ENCODE assay signal across 15 cellular contexts in genomic region chr10:28810062-28810870, GRCh38.
DNase-seq lines count a peak whose midpoint lies in the region; ATAC-seq and TF ChIP-seq lines count a peak whose summit lies in the region.
"Had no signal": no experiment of that assay in that cellular context is flagged by ENCODE, and none has a peak within 500 bp of the region (broad histone marks: within the 10 kb centered on the region; RNA-seq: fewer than 3 reads in every experiment).

No MANE protein-coding gene starts in this region.

- H3K36me3 ChIP-seq in OCI-LY3 (replicated peaks; ENCODE audit: low read depth, low read length) (no peaks in the 10 kb centered on the region), stomach (no peaks in the 10 kb centered on the region), thyroid gland (no peaks in the 10 kb centered on the region)
- H3K36me3 ChIP-seq: vagina had no signal

- no peak overlapping the region for H3K27ac ChIP-seq in OCI-LY3 (ENCODE audit: low read length)
- H3K27ac ChIP-seq in stomach = peak overlapping the region in 2 of 5 donors; percentile 5 to 47
- no peak overlapping the region for H3K27ac ChIP-seq in thyroid gland
- H3K27ac ChIP-seq: epithelial cell of prostate, vagina, VCaP had no signal

- peak overlapping the region; percentile 26; the same call in 1 of the 2 replicates for H3K4me2 ChIP-seq in OCI-LY3 (ENCODE audit: low read length)

- TF ChIP-seq POLR2A in stomach (IDR thresholded peaks at IDR 0.05) (no peak), thyroid gland (IDR thresholded peaks at IDR 0.05) (no peak)

- H3K9me3 Mint-ChIP-seq in nephron progenitor cell = peaks cover 17% of the 10 kb centered on the region
- H3K9me3 Mint-ChIP-seq: activated naive CD4-positive, alpha-beta T cell treated with anti-CD3 and anti-CD28 coated beads for 36 hours had no signal

- no peak overlapping the region for H2AFZ ChIP-seq in OCI-LY3 (ENCODE audit: low read depth, low read length)

- no peaks in the 10 kb centered on the region for H3K79me2 ChIP-seq in OCI-LY3 (ENCODE audit: low read length)

- H3K27ac Mint-ChIP-seq in nephron progenitor cell = peak overlapping the region; percentile 93
- H3K27ac Mint-ChIP-seq: activated naive CD4-positive, alpha-beta T cell treated with anti-CD3 and anti-CD28 coated beads for 36 hours had no signal

- H3K4me3 Mint-ChIP-seq in nephron progenitor cell = peak overlapping the region; percentile 57
- H3K4me3 Mint-ChIP-seq: activated naive CD4-positive, alpha-beta T cell treated with anti-CD3 and anti-CD28 coated beads for 36 hours had no signal

- H3K4me1 ChIP-seq in OCI-LY3 (ENCODE audit: low read length) (peaks cover 8% of the 10 kb centered on the region; the same call in 1 of the 2 replicates), stomach (peaks cover 0 to 28% (median 18%) of the 10 kb centered on the region in 4 donors), thyroid gland (peaks cover 0 to 3% of the 10 kb centered on the region in 2 donors)
- H3K4me1 ChIP-seq: vagina had no signal

- WGBS in stomach, 5 donors = 72 to 85% (median 81%) methylated on average over 10 of the region's 10 CpGs
- WGBS in thyroid gland, 2 donors = 83 to 89% methylated on average over 10 of the region's 10 CpGs

- TF ChIP-seq EP300 in stomach (IDR thresholded peaks at IDR 0.05) = no peak

- H3K36me3 Mint-ChIP-seq in nephron progenitor cell (ENCODE audit: low read depth) = peaks cover 6% of the 10 kb centered on the region

- H4K20me1 ChIP-seq in OCI-LY3 (ENCODE audit: insufficient read depth, low read length) = no peaks in the 10 kb centered on the region

- TF ChIP-seq CTCF in OCI-LY3 (IDR thresholded peaks at IDR 0.05; ENCODE audit: low read depth, low read length) (no peak), fibroblast of pulmonary artery (IDR thresholded peaks at IDR 0.05; ENCODE audit: low read length, missing control alignments) (no peak), nephron progenitor cell (IDR thresholded peaks at IDR 0.05) (no peak), stomach (IDR thresholded peaks at IDR 0.05) (no peak), thyroid gland (IDR thresholded peaks at IDR 0.05) (no peak)

- DNase-seq in EH (ENCODE audit: low read depth) = peak; percentile 16
- peak; percentile 14 for DNase-seq in fibroblast of pulmonary artery (ENCODE audit: low read depth)
- DNase-seq in nephron progenitor cell = peak; percentile 27
- no peak for DNase-seq in stomach
- no peak for DNase-seq in thyroid gland
- DNase-seq: activated naive CD4-positive, alpha-beta T cell treated with anti-CD3 and anti-CD28 coated beads for 36 hours; DMS153; hippocampal formation; NCI-H1105 had no signal

- H3K4me1 Mint-ChIP-seq in nephron progenitor cell = peaks cover 72% of the 10 kb centered on the region

- no peak overlapping the region for H3K9ac ChIP-seq in OCI-LY3 (ENCODE audit: low read length)

- ATAC-seq in HG02870 (IDR thresholded peaks at IDR 0.05; ENCODE audit: unreplicated experiment) (no peak), GM18858 (IDR thresholded peaks at IDR 0.05; ENCODE audit: unreplicated experiment) (no peak)

- no peak overlapping the region for H3K4me3 ChIP-seq in OCI-LY3 (ENCODE audit: low read length)
- no peak overlapping the region for H3K4me3 ChIP-seq in fibroblast of pulmonary artery (replicated peaks; ENCODE audit: low read depth, low read length)
- no peak overlapping the region for H3K4me3 ChIP-seq in stomach
- no peak overlapping the region for H3K4me3 ChIP-seq in thyroid gland (replicated peaks in 1 of 3)
- H3K4me3 ChIP-seq: vagina had no signal

- H3K27me3 ChIP-seq in OCI-LY3 (ENCODE audit: low read depth, low read length) (peaks cover 3% of the 10 kb centered on the region), stomach (no peaks in the 10 kb centered on the region), thyroid gland (no peaks in the 10 kb centered on the region)
- H3K27me3 ChIP-seq: vagina had no signal

- H3K9me3 ChIP-seq in OCI-LY3 (ENCODE audit: insufficient read depth, low read length) (no peaks in the 10 kb centered on the region), stomach (no peaks in the 10 kb centered on the region), thyroid gland (no peaks in the 10 kb centered on the region)
- H3K9me3 ChIP-seq: vagina had no signal

- intact Hi-C loops in stomach (cut with DNase I; ENCODE audit: low total_unique reads) = no loop called here
- intact Hi-C loops in thyroid gland (cut with DNase I) = no loop called here

- H3K27me3 Mint-ChIP-seq in nephron progenitor cell (ENCODE audit: low read depth, poor library complexity) = peaks cover 5% of the 10 kb centered on the region

Comparison
In these comparisons a context has a peak if more than half of its experiments do, and no peak if none do; other contexts are left out.
1. DNase-seq: peak in EH (single experiment), fibroblast of pulmonary artery (single experiment) and nephron progenitor cell (single experiment); none in stomach (single experiment) and thyroid gland (0 of 2).